In genomic region chr9:105259731-105260612, GRCh38 we compare ENCODE assay signal across 14 cellular contexts. TPM values are rescaled to one million over a fixed set of nuclear protein-coding genes. Genes with fewer than 3 reads are reported as not detected.
DNase-seq lines count a peak whose midpoint lies in the region; ATAC-seq and TF ChIP-seq lines count a peak whose summit lies in the region.
"Had no signal": no experiment of that assay in that cellular context is flagged by ENCODE, and none has a peak within 500 bp of the region (broad histone marks: within the 10 kb centered on the region; RNA-seq: fewer than 3 reads in every experiment).

No MANE protein-coding gene starts in this region.

- peaks cover 30% of the 10 kb centered on the region for H3K4me1 Mint-ChIP-seq in activated CD4-positive, alpha-beta memory T cell treated with anti-CD3 and anti-CD28 coated beads for 36 hours (ENCODE audit: low read depth)
- no peaks in the 10 kb centered on the region for H3K4me1 Mint-ChIP-seq in stimulated activated effector memory CD8-positive, alpha-beta T cell treated with anti-CD3 and anti-CD28 coated beads, Interleukin-12 subunit alpha, Interleukin-12 subunit beta, amount 100 ng/mL, for 72 hours
- peaks cover 23% of the 10 kb centered on the region for H3K4me1 Mint-ChIP-seq in activated CD8-positive, alpha-beta memory T cell treated with anti-CD3 and anti-CD28 coated beads, Interleukin-2, amount 10 ng/mL, durations not matched to agents 7 days and 5 days

- H3K4me1 ChIP-seq in body of pancreas (peaks cover 38% of the 10 kb centered on the region), osteoblast (ENCODE audit: insufficient read depth, low read length) (peaks cover 9% of the 10 kb centered on the region)
- H3K4me1 ChIP-seq in effector memory CD4-positive, alpha-beta T cell (ENCODE audit: control insufficient read depth, insufficient read depth, low read length, poor library complexity, severe bottlenecking): no peaks in the 10 kb centered on the region

- no peak overlapping the region for H3K4me3 Mint-ChIP-seq in activated CD4-positive, alpha-beta memory T cell treated with anti-CD3 and anti-CD28 coated beads for 36 hours
- H3K4me3 Mint-ChIP-seq in stimulated activated effector memory CD8-positive, alpha-beta T cell treated with anti-CD3 and anti-CD28 coated beads, Interleukin-12 subunit alpha, Interleukin-12 subunit beta, amount 100 ng/mL, for 72 hours: no peak overlapping the region
- no peak overlapping the region for H3K4me3 Mint-ChIP-seq in activated CD8-positive, alpha-beta memory T cell treated with anti-CD3 and anti-CD28 coated beads, Interleukin-2, amount 10 ng/mL, durations not matched to agents 7 days and 5 days
- H3K4me3 Mint-ChIP-seq: activated naive CD8-positive, alpha-beta T cell; T-helper 1 cell treated with Interleukin-12 subunit alpha and Interleukin-12 subunit beta and Interleukin-4 antibody, amounts not matched to agents 30 μg/mL and 1 μg/mL, for 36 hours had no signal

- H3K9me3 ChIP-seq in body of pancreas (no peaks in the 10 kb centered on the region), osteoblast (ENCODE audit: low read depth, low read length) (no peaks in the 10 kb centered on the region)
- no peaks in the 10 kb centered on the region for H3K9me3 ChIP-seq in effector memory CD4-positive, alpha-beta T cell (ENCODE audit: control insufficient read depth, low read length)
- H3K9me3 ChIP-seq: pancreas had no signal

- H3K27me3 ChIP-seq in body of pancreas (no peaks in the 10 kb centered on the region), osteoblast (ENCODE audit: insufficient read depth, low read length) (no peaks in the 10 kb centered on the region)
- H3K27me3 ChIP-seq in effector memory CD4-positive, alpha-beta T cell (replicated peaks; ENCODE audit: control insufficient read depth, insufficient read depth, low read length, poor library complexity, severe bottlenecking): no peaks in the 10 kb centered on the region
- H3K27me3 ChIP-seq: pancreas had no signal

- H4K20me1 ChIP-seq in osteoblast (ENCODE audit: insufficient read depth, low read length): no peaks in the 10 kb centered on the region

- H3K36me3 ChIP-seq in body of pancreas (replicated peaks in 1 of 2; ENCODE audit: insufficient read depth in 1 of 2, low read depth in 2 of 2) (no peaks in the 10 kb centered on the region), osteoblast (ENCODE audit: insufficient read depth, low read length) (no peaks in the 10 kb centered on the region)
- H3K36me3 ChIP-seq in effector memory CD4-positive, alpha-beta T cell (ENCODE audit: control insufficient read depth, insufficient read depth, low read length): no peaks in the 10 kb centered on the region
- H3K36me3 ChIP-seq: pancreas had no signal

- POLR2A ChIA-PET in activated CD4-positive, alpha-beta memory T cell treated with anti-CD3 and anti-CD28 coated beads for 36 hours (lab: Charles Lee): no interaction called here

- peaks cover 35% of the 10 kb centered on the region for H3K79me2 ChIP-seq in osteoblast (ENCODE audit: insufficient read depth, low read length)

- H3K4me2 ChIP-seq in osteoblast (ENCODE audit: insufficient read depth, low read length): peak overlapping the region; percentile 1

- peak in 1 of 4 donors; percentile 20 for DNase-seq in body of pancreas
- DNase-seq in osteoblast (ENCODE audit: insufficient read length, low spot score, missing footprints): no peak
- DNase-seq in activated CD4-positive, alpha-beta memory T cell treated with anti-CD3 and anti-CD28 coated beads for 36 hours: no peak
- DNase-seq in stimulated activated effector memory CD8-positive, alpha-beta T cell treated with anti-CD3 and anti-CD28 coated beads, Interleukin-12 subunit alpha, Interleukin-12 subunit beta, amount 100 ng/mL, for 72 hours (ENCODE audit: low spot score in 2 of 2): no peak
- no peak for DNase-seq in effector memory CD4-positive, alpha-beta T cell
- no peak for DNase-seq in activated CD8-positive, alpha-beta memory T cell treated with anti-CD3 and anti-CD28 coated beads, Interleukin-2, amount 10 ng/mL, durations not matched to agents 7 days and 5 days
- DNase-seq: AML-193, NCI-H1092 treated with DMSO at 0.1 percent for 48 hours, pancreas had no signal

- H3K27me3 Mint-ChIP-seq in activated CD4-positive, alpha-beta memory T cell treated with anti-CD3 and anti-CD28 coated beads for 36 hours: no peaks in the 10 kb centered on the region
- no peaks in the 10 kb centered on the region for H3K27me3 Mint-ChIP-seq in activated CD8-positive, alpha-beta memory T cell treated with anti-CD3 and anti-CD28 coated beads, Interleukin-2, amount 10 ng/mL, durations not matched to agents 7 days and 5 days
- H3K27me3 Mint-ChIP-seq: activated naive CD8-positive, alpha-beta T cell had no signal

- H2AFZ ChIP-seq in osteoblast (ENCODE audit: low read length): no peak overlapping the region

- intact Hi-C loops in body of pancreas (cut with DNase I): no loop called here
- intact Hi-C loops in activated CD4-positive, alpha-beta memory T cell treated with anti-CD3 and anti-CD28 coated beads for 36 hours (cut with micrococcal nuclease): loop anchor here (2.0 kb wide), 1 partner anchor 15 kb away; the partner anchor contains the start of gene SLC44A1

- TF ChIP-seq POLR2A in body of pancreas (IDR thresholded peaks at IDR 0.05): no peak

- peak; percentile 38 for ATAC-seq in GM18498 (IDR thresholded peaks at IDR 0.05; ENCODE audit: unreplicated experiment)
- ATAC-seq in HG02759 (IDR thresholded peaks at IDR 0.05; ENCODE audit: unreplicated experiment): peak; percentile 36
- ATAC-seq in body of pancreas: peak; percentile 40
- ATAC-seq in stimulated activated effector memory CD8-positive, alpha-beta T cell treated with anti-CD3 and anti-CD28 coated beads, Interleukin-12 subunit alpha, Interleukin-12 subunit beta, amount 100 ng/mL, for 72 hours: no peak
- ATAC-seq in activated CD8-positive, alpha-beta memory T cell treated with anti-CD3 and anti-CD28 coated beads, Interleukin-2, amount 10 ng/mL, durations not matched to agents 7 days and 5 days: no peak

- H3K9me3 Mint-ChIP-seq in activated CD4-positive, alpha-beta memory T cell treated with anti-CD3 and anti-CD28 coated beads for 36 hours: no peaks in the 10 kb centered on the region
- H3K9me3 Mint-ChIP-seq in stimulated activated effector memory CD8-positive, alpha-beta T cell treated with anti-CD3 and anti-CD28 coated beads, Interleukin-12 subunit alpha, Interleukin-12 subunit beta, amount 100 ng/mL, for 72 hours: no peaks in the 10 kb centered on the region
- H3K9me3 Mint-ChIP-seq in activated CD8-positive, alpha-beta memory T cell treated with anti-CD3 and anti-CD28 coated beads, Interleukin-2, amount 10 ng/mL, durations not matched to agents 7 days and 5 days (ENCODE audit: low read depth): peaks cover 2% of the 10 kb centered on the region
- H3K9me3 Mint-ChIP-seq: T-helper 1 cell treated with Interleukin-12 subunit alpha and Interleukin-12 subunit beta and Interleukin-4 antibody, amounts not matched to agents 30 μg/mL and 1 μg/mL, for 36 hours had no signal

- H3K27ac Mint-ChIP-seq in activated CD4-positive, alpha-beta memory T cell treated with anti-CD3 and anti-CD28 coated beads for 36 hours: no peak overlapping the region
- H3K27ac Mint-ChIP-seq in stimulated activated effector memory CD8-positive, alpha-beta T cell treated with anti-CD3 and anti-CD28 coated beads, Interleukin-12 subunit alpha, Interleukin-12 subunit beta, amount 100 ng/mL, for 72 hours: no peak overlapping the region
- H3K27ac Mint-ChIP-seq in activated CD8-positive, alpha-beta memory T cell treated with anti-CD3 and anti-CD28 coated beads, Interleukin-2, amount 10 ng/mL, durations not matched to agents 7 days and 5 days: no peak overlapping the region
- H3K27ac Mint-ChIP-seq: activated naive CD8-positive, alpha-beta T cell; T-helper 1 cell treated with Interleukin-12 subunit alpha and Interleukin-12 subunit beta and Interleukin-4 antibody, amounts not matched to agents 30 μg/mL and 1 μg/mL, for 36 hours had no signal

- H3K4me3 ChIP-seq in body of pancreas (no peak overlapping the region), osteoblast (ENCODE audit: insufficient read depth, low read length) (no peak overlapping the region)
- no peak overlapping the region for H3K4me3 ChIP-seq in effector memory CD4-positive, alpha-beta T cell (ENCODE audit: insufficient read depth, low read depth, low read length, poor library complexity, severe bottlenecking)
- H3K4me3 ChIP-seq: pancreas had no signal

- TF ChIP-seq CTCF in body of pancreas (IDR thresholded peaks at IDR 0.05): no peak
- TF ChIP-seq CTCF in osteoblast (IDR thresholded peaks at IDR 0.05; ENCODE audit: extremely low read depth, low read depth, low read length): no peak

- H3K27ac ChIP-seq in body of pancreas: peak overlapping the region in 1 of 4 donors; percentile 10
- H3K27ac ChIP-seq in osteoblast (ENCODE audit: low read depth, low read length): no peak overlapping the region
- no peak overlapping the region for H3K27ac ChIP-seq in effector memory CD4-positive, alpha-beta T cell (ENCODE audit: insufficient read depth, low read length, poor library complexity, severe bottlenecking)
- H3K27ac ChIP-seq: HL-60, pancreas had no signal

- CTCF ChIA-PET in activated CD4-positive, alpha-beta memory T cell treated with anti-CD3 and anti-CD28 coated beads for 36 hours (lab: Charles Lee): no interaction called here
- CTCF ChIA-PET in activated CD8-positive, alpha-beta memory T cell treated with anti-CD3 and anti-CD28 coated beads, Interleukin-2, amount 10 ng/mL, durations not matched to agents 7 days and 5 days (lab: Charles Lee): interaction anchor here (1.2 kb wide), 1 partner anchor 269 kb away, joined by 3 read pairs; no protein-coding TSS in a partner anchor

- no peaks in the 10 kb centered on the region for H3K36me3 Mint-ChIP-seq in activated CD4-positive, alpha-beta memory T cell treated with anti-CD3 and anti-CD28 coated beads for 36 hours
- H3K36me3 Mint-ChIP-seq in stimulated activated effector memory CD8-positive, alpha-beta T cell treated with anti-CD3 and anti-CD28 coated beads, Interleukin-12 subunit alpha, Interleukin-12 subunit beta, amount 100 ng/mL, for 72 hours: no peaks in the 10 kb centered on the region
- peaks cover 7% of the 10 kb centered on the region for H3K36me3 Mint-ChIP-seq in activated CD8-positive, alpha-beta memory T cell treated with anti-CD3 and anti-CD28 coated beads, Interleukin-2, amount 10 ng/mL, durations not matched to agents 7 days and 5 days

RNA-seq across cellular contexts. Expression of gene SLC44A1, which starts 15.5 kb away (rescaled TPM):
- total RNA-seq in body of pancreas (10 to 100 TPM; 15.5 to 39.4 TPM), osteoblast (47.8 and 50.1 TPM in 2 replicates)
- 10 to 100 TPM; 11.8 to 12.2 TPM for total RNA-seq in activated CD4-positive, alpha-beta memory T cell treated with anti-CD3 and anti-CD28 coated beads for 36 hours
- 10 to 100 TPM in 1 of 2 experiments, 1 to 10 TPM in 1; 4.9 to 10.3 TPM for total RNA-seq in activated CD8-positive, alpha-beta memory T cell treated with anti-CD3 and anti-CD28 coated beads, Interleukin-2, amount 10 ng/mL, durations not matched to agents 7 days and 5 days

Comparison
In these comparisons a context has a peak if more than half of its experiments do, and no peak if none do; other contexts are left out.
1. ATAC-seq: peak in GM18498 (single experiment), HG02759 (single experiment) and body of pancreas (single experiment); none in stimulated activated effector memory CD8-positive, alpha-beta T cell treated with anti-CD3 and anti-CD28 coated beads, Interleukin-12 subunit alpha, Interleukin-12 subunit beta, amount 100 ng/mL, for 72 hours (single experiment) and activated CD8-positive, alpha-beta memory T cell treated with anti-CD3 and anti-CD28 coated beads, Interleukin-2, amount 10 ng/mL, durations not matched to agents 7 days and 5 days (single experiment).